In the genomic region with DNA sequence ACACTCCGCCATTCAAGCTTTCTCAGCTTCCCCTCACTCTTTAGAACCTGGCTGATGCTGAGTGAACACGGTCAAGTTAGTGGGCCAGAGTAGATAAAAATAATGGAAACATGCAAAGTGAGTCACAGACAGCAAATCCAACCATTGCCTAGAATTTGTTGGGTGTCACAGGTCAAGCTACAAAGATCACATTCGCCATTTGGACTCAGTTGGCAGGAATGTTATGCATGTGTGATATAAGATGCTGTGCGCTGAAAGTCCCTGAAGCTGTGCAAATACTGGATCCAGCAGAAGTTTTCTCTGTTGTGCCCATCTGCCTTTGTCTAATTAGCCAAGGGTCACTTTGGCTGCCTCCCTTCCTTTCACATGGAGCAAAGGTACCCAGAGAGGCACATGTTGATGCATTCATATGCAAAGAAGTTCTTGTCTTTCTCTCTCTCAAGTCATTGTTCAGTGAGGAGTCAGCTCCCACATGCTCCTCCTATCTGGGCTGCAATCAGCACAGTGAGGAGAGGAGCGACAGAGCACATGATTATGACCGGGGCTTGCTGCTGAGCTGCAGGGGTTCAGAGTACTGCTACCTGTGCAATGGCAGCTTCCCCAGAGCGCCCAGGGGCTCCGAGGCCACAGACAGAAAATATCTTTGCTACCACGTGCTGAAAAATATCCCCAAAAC, we compare ENCODE assay signal across 8 cellular contexts. TPM values are rescaled to one million over a fixed set of nuclear protein-coding genes. Genes with fewer than 3 reads are reported as not detected.
DNase-seq lines count a peak whose midpoint lies in the region; ATAC-seq, FAIRE-seq and TF ChIP-seq lines count a peak whose summit lies in the region.

No MANE protein-coding gene starts in this region.

- H3K4me1 Mint-ChIP-seq in activated T-cell treated with anti-CD3 and anti-CD28 coated beads, Interleukin-2, amount 50 U/mL, for 4 hours (ENCODE audit: low read depth), result peaks cover 97% of the 10 kb centered on the region
- peaks cover 80 to 99% (median 98%) of the 10 kb centered on the region in 3 donors for H3K4me1 Mint-ChIP-seq in naive B cell

- peaks cover 5% of the 10 kb centered on the region for H3K36me3 Mint-ChIP-seq in activated T-cell treated with anti-CD3 and anti-CD28 coated beads, Interleukin-2, amount 50 U/mL, for 4 hours (ENCODE audit: insufficient read depth)
- H3K36me3 Mint-ChIP-seq in naive B cell, result peaks cover 8 to 14% of the 10 kb centered on the region in 2 donors

- H3K27ac Mint-ChIP-seq in naive B cell, result peak overlapping the region; percentile 81 to 94 (median 91)

- DNase-seq in activated T-cell treated with anti-CD3 and anti-CD28 coated beads, Interleukin-2, amount 50 U/mL, for 4 hours, result peak; percentile 15
- DNase-seq in naive B cell (no peak), D721Med (ENCODE audit: insufficient read length, low spot score) (no peak), medulla oblongata (ENCODE audit: extremely low spot score) (no peak), KG1 (lab: John Stamatoyannopoulos, UW) (no peak)
- DNase-seq in effector CD8-positive, alpha-beta T cell (lab: John Stamatoyannopoulos, UW), result no peak

- FAIRE-seq in D721Med (lab: Jason Lieb, UNC), result no peak

- H3K9me3 Mint-ChIP-seq in activated T-cell treated with anti-CD3 and anti-CD28 coated beads, Interleukin-2, amount 50 U/mL, for 4 hours, result no peaks in the 10 kb centered on the region
- H3K9me3 Mint-ChIP-seq in naive B cell, result no peaks in the 10 kb centered on the region

- TF ChIP-seq CTCF in D721Med (IDR thresholded peaks at IDR 0.05; ENCODE audit: insufficient read depth, missing control alignments), result no peak

- peak; percentile 26 for ATAC-seq in GM19035 (IDR thresholded peaks at IDR 0.05; ENCODE audit: unreplicated experiment)
- peak; percentile 26 for ATAC-seq in HG02870 (IDR thresholded peaks at IDR 0.05; ENCODE audit: unreplicated experiment)
- ATAC-seq in activated T-cell treated with anti-CD3 and anti-CD28 coated beads, Interleukin-2, amount 50 U/mL, for 4 hours, result peak; percentile 72 to 74
- no peak for ATAC-seq in naive B cell (ENCODE audit: low read depth in 2 of 2)

- H3K4me3 Mint-ChIP-seq in activated T-cell treated with anti-CD3 and anti-CD28 coated beads, Interleukin-2, amount 50 U/mL, for 4 hours, result peak overlapping the region; percentile 50
- H3K4me3 Mint-ChIP-seq in naive B cell, result peak overlapping the region; percentile 69 to 91 (median 87)

- H3K27me3 Mint-ChIP-seq in activated T-cell treated with anti-CD3 and anti-CD28 coated beads, Interleukin-2, amount 50 U/mL, for 4 hours (ENCODE audit: low read depth), result no peaks in the 10 kb centered on the region
- no peaks in the 10 kb centered on the region for H3K27me3 Mint-ChIP-seq in naive B cell

RNA-seq across cellular contexts. Expression of gene FLI1, which starts 39.7 kb away (rescaled TPM):
- 10 to 100 TPM; 18.1 to 22.7 (median 21.7) TPM for total RNA-seq in activated T-cell treated with anti-CD3 and anti-CD28 coated beads, Interleukin-2, amount 50 U/mL, for 4 hours
- 100 to 1,000 TPM in 2 of 6 donors, 10 to 100 TPM in 4; 65.3 to 109 (median 88.3) TPM for polyA plus RNA-seq in naive B cell (ENCODE audit: low read depth in 6 of 6)

Comparison
In these comparisons a context has a peak if more than half of its experiments do, and no peak if none do; other contexts are left out.
1. ATAC-seq: peak in GM19035 (single experiment), HG02870 (single experiment) and activated T-cell treated with anti-CD3 and anti-CD28 coated beads, Interleukin-2, amount 50 U/mL, for 4 hours (2 of 2); none in naive B cell (0 of 2).